In the genomic region with DNA sequence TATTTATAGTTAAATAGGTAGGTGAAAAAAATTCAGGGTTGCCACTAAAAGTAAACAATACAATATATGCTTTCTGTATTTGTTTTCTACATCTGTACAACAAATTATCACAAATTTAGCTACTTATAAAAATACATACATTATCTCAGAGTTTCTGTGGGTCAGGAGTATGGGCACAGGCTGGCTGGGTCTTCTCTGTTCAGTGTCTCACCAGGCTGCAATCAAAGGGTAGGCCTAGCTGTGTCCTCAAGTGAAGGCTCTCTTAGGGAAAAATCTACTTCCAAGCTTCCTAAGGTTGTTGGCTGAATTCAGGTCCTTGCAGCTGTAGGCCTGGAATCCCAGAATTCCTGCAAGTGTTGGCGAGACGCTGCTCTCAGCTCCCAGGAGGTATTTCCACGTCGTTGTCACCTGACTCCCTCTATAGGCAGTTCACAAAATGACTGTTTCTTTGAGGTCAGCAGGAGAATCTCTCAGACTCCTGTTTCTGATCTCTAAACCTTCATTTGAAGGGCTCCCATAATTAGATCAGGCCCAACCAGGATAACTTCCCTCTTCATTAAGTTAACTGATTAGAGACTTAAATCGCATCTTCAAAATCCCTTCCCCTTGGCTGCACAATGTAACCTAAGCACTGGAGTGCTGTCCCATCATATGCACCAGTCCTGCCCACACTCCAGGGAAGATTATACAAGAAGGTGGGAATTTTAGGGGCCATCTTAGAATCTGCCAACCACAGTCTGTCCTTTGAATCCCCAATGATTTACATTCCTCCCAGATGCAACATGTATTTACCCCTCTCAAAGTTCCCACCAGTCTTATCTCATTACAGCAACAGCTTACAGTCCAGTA, we compare ENCODE assay signal across 8 cellular contexts.
DNase-seq lines count a peak whose midpoint lies in the region; ATAC-seq and TF ChIP-seq lines count a peak whose summit lies in the region.

No MANE protein-coding gene starts in this region.

- intact Hi-C loops in vagina (cut with DNase I): no loop called here

- ATAC-seq in GM18858 (IDR thresholded peaks at IDR 0.05; ENCODE audit: unreplicated experiment) (peak; percentile 62), HG03196 (IDR thresholded peaks at IDR 0.05; ENCODE audit: unreplicated experiment) (peak; percentile 65), HG03439 (IDR thresholded peaks at IDR 0.05; ENCODE audit: unreplicated experiment) (no peak)

- DNase-seq in AG09319 (ENCODE audit: extremely low read depth, low read depth) (no peak), RPMI8226 (peak; percentile 8), iris pigment epithelial cell (ENCODE audit: low read depth) (peak; percentile 47), vagina (ENCODE audit: extremely low spot score in 2 of 2) (no peak), NOMO-1 (lab: John Stamatoyannopoulos, UW; ENCODE audit: unreplicated experiment in 2 of 2) (no peak)

- no peak overlapping the region for H3K27ac ChIP-seq in vagina

- TF ChIP-seq POLR2A in vagina (IDR thresholded peaks at IDR 0.05): no peak

- H3K4me3 ChIP-seq in vagina: no peak overlapping the region

- no peaks in the 10 kb centered on the region for H3K9me3 ChIP-seq in vagina

- H3K36me3 ChIP-seq in vagina: no peaks in the 10 kb centered on the region

- no peaks in the 10 kb centered on the region for H3K27me3 ChIP-seq in vagina

- TF ChIP-seq CTCF in AG09319 (IDR thresholded peaks at IDR 0.05; ENCODE audit: low read depth, low read length) (peak; percentile 17), vagina (IDR thresholded peaks at IDR 0.05) (no peak)

- H3K4me1 ChIP-seq in vagina: no peaks in the 10 kb centered on the region

Comparison
In these comparisons a context has a peak if more than half of its experiments do, and no peak if none do; other contexts are left out.
1. DNase-seq: peak in RPMI8226 (single experiment) and iris pigment epithelial cell (single experiment); none in AG09319 (single experiment), vagina (0 of 2) and NOMO-1 (0 of 2).